In the genomic region with DNA sequence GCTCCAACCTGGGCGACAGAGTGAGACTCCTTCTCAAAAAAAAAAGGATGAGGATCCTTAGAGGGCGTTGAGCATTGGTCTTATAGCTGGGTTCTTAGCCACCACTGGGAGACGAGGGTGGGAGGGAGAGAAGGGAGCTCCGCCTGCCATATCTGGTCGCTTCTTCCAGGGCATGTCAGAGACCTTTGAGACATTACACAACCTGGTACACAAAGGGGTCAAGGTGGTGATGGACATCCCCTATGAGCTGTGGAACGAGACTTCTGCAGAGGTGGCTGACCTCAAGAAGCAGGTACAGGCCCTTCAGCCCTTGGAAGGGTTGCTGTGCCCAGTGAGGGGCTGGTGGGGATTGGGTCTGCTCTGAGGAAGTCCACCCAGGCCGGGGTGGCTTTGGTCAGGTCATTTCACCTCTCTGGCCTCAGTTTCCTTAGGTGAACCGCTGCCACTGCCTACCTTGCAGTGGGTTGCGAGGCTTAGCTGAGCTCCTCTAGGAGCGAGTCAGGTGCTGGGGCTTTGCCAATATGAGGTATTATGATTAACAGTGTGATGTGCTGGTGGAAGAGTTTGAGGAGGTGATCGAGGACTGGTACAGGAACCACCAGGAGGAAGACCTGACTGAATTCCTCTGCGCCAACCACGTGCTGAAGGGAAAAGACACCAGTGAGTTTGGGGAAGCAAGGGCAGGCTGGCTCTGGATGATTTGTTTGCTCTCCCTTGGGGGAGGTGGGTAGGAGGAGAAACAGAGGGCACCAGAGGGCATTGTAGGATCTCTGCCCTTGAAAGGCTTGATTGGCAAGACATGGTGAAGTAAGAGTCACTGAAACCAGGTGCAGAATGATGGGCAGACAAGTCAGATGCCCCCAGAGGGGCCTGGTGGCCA, we compare ENCODE assay signal across 1 cellular context.
TF ChIP-seq lines count a peak whose summit lies in the region.

No MANE protein-coding gene starts in this region.

TF ChIP-seq in HEK293T, 16 proteins besides CTCF, POLR2A, EP300 and RAD21 (continued from another document):
- TF ChIP-seq SP1 (IDR thresholded peaks at IDR 0.05) (no peak), LEF1 (IDR thresholded peaks at IDR 0.05; ENCODE audit: borderline replicate concordance) (no peak), L3MBTL2 (conservative IDR thresholded peaks at IDR 0.05) (no peak), FOXA1 (IDR thresholded peaks at IDR 0.05) (no peak), TARDBP (IDR thresholded peaks at IDR 0.05) (no peak)
